In genomic region chr19:50184196-50184595, GRCh38 we compare ENCODE assay signal across 24 cellular contexts. TPM values are rescaled to one million over a fixed set of nuclear protein-coding genes. Genes with fewer than 3 reads are reported as not detected.
A peak's percentile ranks its signal among the peaks of the same experiment; 100 is the strongest.
DNase-seq lines count a peak whose midpoint lies in the region; ATAC-seq, FAIRE-seq and TF ChIP-seq lines count a peak whose summit lies in the region.
"Had no signal": no experiment of that assay in that cellular context is flagged by ENCODE, and none has a peak within 500 bp of the region (broad histone marks: within the 10 kb centered on the region; RNA-seq: fewer than 3 reads in every experiment).

No MANE protein-coding gene starts in this region.

- RAD21 ChIA-PET in GM12878 (lab: Charles Lee; ENCODE audit: unreplicated experiment), result interaction anchor here (0.6 to 0.7 kb wide), 2 partner anchors 10 to 145 kb away, joined by 3 read pairs; no protein-coding TSS in a partner anchor

- no peak for TF ChIP-seq POLR2A in GM12878 (IDR thresholded peaks at IDR 0.05; ENCODE audit: low read depth, low read length)

- DNase-seq in COLO668 (lab: John Stamatoyannopoulos, UW; ENCODE audit: unreplicated experiment), result peak; percentile 12
- DNase-seq in NCI-H748 treated with DMSO at 0.1 percent for 48 hours (lab: John Stamatoyannopoulos, UW), result peak; percentile 13
- no peak for DNase-seq in GM12878 (ENCODE audit: low read depth, low spot score)
- no peak for DNase-seq in stimulated activated naive CD4-positive, alpha-beta T cell (lab: John Stamatoyannopoulos, UW)
- no peak for DNase-seq in small intestine
- DNase-seq: ACHN; BE2C; C1 segment of cervical spinal cord; Caco-2; CD4-positive, CD25-positive, alpha-beta regulatory T cell; CD8-positive, alpha-beta memory T cell; DMS79 treated with DMSO at 0.1 percent for 48 hours; GF-D8; GOT3; H7; IMR-90 had no signal

- no TSS peak for BruUV-seq in GM12878 (replicated peaks; lab: Mats Ljungman, UMichigan)

- H3K9me3 ChIP-seq in HEK293 (ENCODE audit: control insufficient read depth, insufficient read depth, low read depth, low read length), result no peaks in the 10 kb centered on the region
- H3K9me3 ChIP-seq in GM12878 (replicated peaks; ENCODE audit: control insufficient read depth, insufficient read depth, low read length), result peaks cover 3% of the 10 kb centered on the region; the same call in 2 of the 3 replicates
- H3K9me3 ChIP-seq in small intestine (ENCODE audit: control insufficient read depth, low read depth), result no peaks in the 10 kb centered on the region
- H3K9me3 ChIP-seq: BE2C had no signal

- peaks cover 5% of the 10 kb centered on the region; the same call in 1 of the 2 replicates for H3K4me1 ChIP-seq in HEK293 (ENCODE audit: control insufficient read depth, insufficient read depth, low read length)
- peaks cover 4% of the 10 kb centered on the region for H3K4me1 ChIP-seq in GM12878 (ENCODE audit: control insufficient read depth, insufficient read depth, low read length)
- no peaks in the 10 kb centered on the region for H3K4me1 ChIP-seq in small intestine (ENCODE audit: control insufficient read depth in 2 of 2, insufficient read depth in 1 of 2, low read depth in 1 of 2, low read length in 1 of 2)
- H3K4me1 ChIP-seq: BE2C had no signal

- H3K9ac ChIP-seq in GM12878 (ENCODE audit: control insufficient read depth, insufficient read depth, low read length), result no peak overlapping the region

- in situ Hi-C loops in GM12878 (cut with MboI), result no loop called here

- H3K27me3 ChIP-seq in GM12878 (replicated peaks in 1 of 2; ENCODE audit: control insufficient read depth in 2 of 2, insufficient read depth in 2 of 2, low read length in 1 of 2), result no peaks in the 10 kb centered on the region
- H3K27me3 ChIP-seq in small intestine (ENCODE audit: control insufficient read depth in 2 of 2, insufficient read depth in 2 of 2, low read length in 2 of 2), result no peaks in the 10 kb centered on the region
- H3K27me3 ChIP-seq: BE2C had no signal

- no peak for ATAC-seq in GM12878
- ATAC-seq in GM21825 (IDR thresholded peaks at IDR 0.05; ENCODE audit: unreplicated experiment), result no peak
- ATAC-seq in GM18909 (IDR thresholded peaks at IDR 0.05; ENCODE audit: poor library complexity, unreplicated experiment), result no peak
- ATAC-seq: HCT116, K562 had no signal

- no peaks in the 10 kb centered on the region for H4K20me1 ChIP-seq in GM12878 (ENCODE audit: control insufficient read depth, insufficient read depth)

- TF ChIP-seq EP300 in GM12878 (IDR thresholded peaks at IDR 0.05; ENCODE audit: borderline replicate concordance in 1 of 2, control insufficient read depth in 1 of 2, low read depth in 2 of 2, low read length in 2 of 2), result no peak

- TF ChIP-seq CTCF in HEK293 (tag by site-specific recombination; IDR thresholded peaks at IDR 0.05) (no peak), GM12878 (IDR thresholded peaks at IDR 0.05 in 2 of 3, conservative IDR thresholded peaks at IDR 0.05 in 1 of 3; ENCODE audit: control insufficient read depth in 2 of 3, extremely low read depth in 1 of 3, insufficient read depth in 1 of 3, low read depth in 3 of 3, low read length in 3 of 3) (no peak)

- FAIRE-seq in GM12878 (lab: Jason Lieb, UNC) (no peak), small intestine (lab: Jason Lieb, UNC) (no peak)
- FAIRE-seq: A204.1, D721Med, HTR-8/SVneo, K562 had no signal

- H3K36me3 ChIP-seq in HEK293 (ENCODE audit: control insufficient read depth in 2 of 2, insufficient read depth in 1 of 2, low read length in 2 of 2), result no peaks in the 10 kb centered on the region
- no peaks in the 10 kb centered on the region for H3K36me3 ChIP-seq in GM12878 (ENCODE audit: control insufficient read depth in 2 of 2, insufficient read depth in 2 of 2, low read length in 1 of 2)
- H3K36me3 ChIP-seq in small intestine (ENCODE audit: control insufficient read depth in 2 of 2, insufficient read depth in 2 of 2, low read length in 2 of 2), result no peaks in the 10 kb centered on the region
- H3K36me3 ChIP-seq: BE2C had no signal

- H3K4me3 ChIP-seq in HEK293 (ENCODE audit: low read depth, low read length) (no peak overlapping the region), GM12878 (no peak overlapping the region), small intestine (ENCODE audit: low read depth in 1 of 2, low read length in 2 of 2) (no peak overlapping the region)
- H3K4me3 ChIP-seq: K562 had no signal

- H3K27ac ChIP-seq in HEK293 (ENCODE audit: extremely low read depth, low read depth, low read length), result no peak overlapping the region
- H3K27ac ChIP-seq in GM12878 (ENCODE audit: control insufficient read depth, insufficient read depth), result no peak overlapping the region
- no peak overlapping the region for H3K27ac ChIP-seq in small intestine (ENCODE audit: low read depth in 1 of 2, low read length in 1 of 2)

- no peak overlapping the region for H3K4me2 ChIP-seq in GM12878 (ENCODE audit: control insufficient read depth, insufficient read depth)

- 12% methylated on average over 1 of the region's 1 CpG for WGBS in GM12878 (ENCODE audit: insufficient coverage, insufficient replicate concordance, low lambda C conversion rate, missing lambda C conversion rate)
- 21 to 45% (median 42%) methylated on average over 1 of the region's 1 CpG for WGBS in small intestine, 3 donors

- CTCF ChIA-PET in HEK293 (lab: Yijun Ruan, JAX), result interaction anchor here (0.7 kb wide), 1 partner anchor 12 kb away, joined by 3 read pairs; no protein-coding TSS in a partner anchor
- CTCF ChIA-PET in GM12878 (lab: Yijun Ruan, JAX), result interaction anchor here (1.1 kb wide), 1 partner anchor 54 kb away, joined by 3 read pairs; no protein-coding TSS in a partner anchor

- POLR2A ChIA-PET in HEK293 (lab: Yijun Ruan, JAX), result no interaction called here
- POLR2A ChIA-PET in GM12878 (lab: Charles Lee), result interaction anchor here (1.5 kb wide), 1 partner anchor 12 kb away, joined by 4 read pairs; no protein-coding TSS in a partner anchor

- H2AFZ ChIP-seq in GM12878 (ENCODE audit: control insufficient read depth, low read depth, low read length), result no peak overlapping the region

- H3K79me2 ChIP-seq in GM12878 (ENCODE audit: control insufficient read depth, insufficient read depth, low read length), result no peaks in the 10 kb centered on the region

- TF ChIP-seq RAD21 in GM12878 (IDR thresholded peaks at IDR 0.05; ENCODE audit: insufficient read depth, low read depth, low read length), result no peak

- SMC1A ChIA-PET in GM12878 (lab: Charles Lee; ENCODE audit: uncharacterized antibody, unreplicated experiment), result interaction anchor here (0.5 to 1.3 kb wide), 2 partner anchors 17 to 413 kb away, joined by 3 read pairs; no protein-coding TSS in a partner anchor

- intact Hi-C loops in GM12878 (cut with micrococcal nuclease; ENCODE audit: unreplicated experiment), result no loop called here

TF ChIP-seq in HEK293, 187 proteins besides CTCF, POLR2A, EP300 and RAD21 (continues in another document):
- no peak for TF ChIP-seq ZNF768 (tag by site-specific recombination; IDR thresholded peaks at IDR 0.05)
- TF ChIP-seq ZNF426 (tag by site-specific recombination; IDR thresholded peaks at IDR 0.05), result no peak
- TF ChIP-seq OSR2 (tag by site-specific recombination; IDR thresholded peaks at IDR 0.05), result no peak
- TF ChIP-seq FEZF1 (tag by site-specific recombination; IDR thresholded peaks at IDR 0.05), result 0 out of 2 replicates have a peak, but pooled peaks have one; percentile 14
- TF ChIP-seq ZFHX2 (tag by site-specific recombination; conservative IDR thresholded peaks at IDR 0.05), result peak; percentile 90

TF ChIP-seq in GM12878, 131 proteins besides CTCF, POLR2A, EP300 and RAD21 (continues in another document):
- TF ChIP-seq STAT3 (IDR thresholded peaks at IDR 0.05; ENCODE audit: low read depth, low read length) (no peak), ZNF24 (IDR thresholded peaks at IDR 0.05) (peak; percentile 69; the same call in 1 of the 2 replicates)

RNA-seq across cellular contexts. Expression of gene MYH14, which starts 19.2 kb away (rescaled TPM):
- 0.08 TPM in 1 of 2 replicates, not detected in the other for total RNA-seq in GM12878 (2013; cell fraction: nucleolus; rRNA removed)
- 0.06 and 0.22 TPM in 2 replicates for total RNA-seq in GM12878 (2014; rRNA removed)
- total RNA-seq in GM12878 (2014; rRNA removed; fragmentation: Illumina TruSeq; extraction: Trizol), result 0.05 and 0.09 TPM in 2 replicates
- total RNA-seq in GM12878 (2021), result 0.27 and 0.69 TPM in 2 replicates
- polyA plus RNA-seq in GM12878 (2011; ENCODE audit: low read depth), result 0.07 TPM
- 0.09 and 0.19 TPM in 2 replicates for polyA plus RNA-seq in GM12878 (2011; rRNA removed)
- 0.23 and 0.27 TPM in 2 replicates for polyA plus RNA-seq in GM12878 (2011; cell fraction: cytosol; rRNA removed)
- polyA plus RNA-seq in GM12878 (2011; cell fraction: nucleus; rRNA removed), result 0.19 and 0.38 TPM in 2 replicates
- polyA plus RNA-seq in GM12878 (2012), result 0.20 and 0.32 TPM in 2 replicates
- 0.12 TPM in 1 of 2 replicates, not detected in the other for polyA plus RNA-seq in GM12878 (2014; fragmentation: Illumina TruSeq; extraction: Trizol)
- not detected for polyA plus RNA-seq in GM12878 (2014; fragmentation: Nextera tagmentation; extraction: Ambion mirVana)
- 0.23 and 0.29 TPM in 2 replicates for polyA plus RNA-seq in GM12878 (2014; rRNA removed)
- not detected for polyA plus RNA-seq in GM12878 (2016; fragmentation: Nextera tagmentation; extraction: Ambion mirVana)
- 0.57 and 0.80 TPM in 2 replicates for polyA minus RNA-seq in GM12878 (2011; rRNA and poly(A)+ RNA removed)
- polyA minus RNA-seq in GM12878 (2011; cell fraction: cytosol; rRNA and poly(A)+ RNA removed), result 0.31 TPM in 1 of 2 replicates, not detected in the other
- polyA minus RNA-seq in GM12878 (2011; cell fraction: nucleus; rRNA and poly(A)+ RNA removed), result 0.24 and 0.29 TPM in 2 replicates
- polyA plus RNA-seq in small intestine, result 100 to 1,000 TPM; 202 to 392 (median 216) TPM
- total RNA-seq: CD4-positive, CD25-positive, alpha-beta regulatory T cell; CD8-positive, alpha-beta memory T cell; IMR-90 had no signal
- polyA plus RNA-seq: CD4-positive, CD25-positive, alpha-beta regulatory T cell; CD8-positive, alpha-beta memory T cell; IMR-90 had no signal

RNA-seq across cellular contexts. Expression of gene IZUMO2, which starts 21.1 kb away (rescaled TPM):
- not detected in 2 replicates for total RNA-seq in GM12878 (2013; cell fraction: nucleolus; rRNA removed)
- total RNA-seq in GM12878 (2014; rRNA removed) (not detected in 2 replicates), GM12878 (2014; rRNA removed; fragmentation: Illumina TruSeq; extraction: Trizol) (not detected in 2 replicates), GM12878 (2021) (not detected in 2 replicates)
- not detected for polyA plus RNA-seq in GM12878 (2011; ENCODE audit: low read depth)
- polyA plus RNA-seq in GM12878 (2011; rRNA removed) (0.16 TPM in 1 of 2 replicates, not detected in the other), GM12878 (2014; fragmentation: Illumina TruSeq; extraction: Trizol) (not detected in 2 replicates), GM12878 (2014; fragmentation: Nextera tagmentation; extraction: Ambion mirVana) (not detected), GM12878 (2014; rRNA removed) (not detected in 2 replicates), GM12878 (2016; fragmentation: Nextera tagmentation; extraction: Ambion mirVana) (not detected), small intestine (under 1 TPM in 1 of 3 donors, not detected in 2; 0.09 TPM)
- 0.12 TPM in 1 of 2 replicates, not detected in the other for polyA plus RNA-seq in GM12878 (2011; cell fraction: cytosol; rRNA removed)
- polyA plus RNA-seq in GM12878 (2011; cell fraction: nucleus; rRNA removed), result not detected in 2 replicates
- polyA plus RNA-seq in GM12878 (2012), result not detected in 2 replicates
- polyA minus RNA-seq in GM12878 (2011; rRNA and poly(A)+ RNA removed), result not detected in 2 replicates
- not detected in 2 replicates for polyA minus RNA-seq in GM12878 (2011; cell fraction: cytosol; rRNA and poly(A)+ RNA removed)
- polyA minus RNA-seq in GM12878 (2011; cell fraction: nucleus; rRNA and poly(A)+ RNA removed), result not detected in 2 replicates
- total RNA-seq: Caco-2; CD4-positive, CD25-positive, alpha-beta regulatory T cell; CD8-positive, alpha-beta memory T cell; H7; IMR-90; K562 had no signal
- polyA plus RNA-seq: CD4-positive, CD25-positive, alpha-beta regulatory T cell; CD8-positive, alpha-beta memory T cell; IMR-90; K562 had no signal

Comparison
In these comparisons a context has a peak if more than half of its experiments do, and no peak if none do; other contexts are left out.
1. DNase-seq: peak in COLO668 (single experiment) and NCI-H748 treated with DMSO at 0.1 percent for 48 hours (single experiment); none in GM12878 (single experiment), stimulated activated naive CD4-positive, alpha-beta T cell (0 of 6) and small intestine (single experiment).
2. RNA of gene MYH14, which starts 19.2 kb away (polyA plus RNA-seq): 202 to 392 TPM in small intestine; 0.07 to 0.38 TPM in GM12878; every median in the first group is over 100 times any median in the second.